34 cellular contexts compared by ENCODE assay signal in the genomic region with DNA sequence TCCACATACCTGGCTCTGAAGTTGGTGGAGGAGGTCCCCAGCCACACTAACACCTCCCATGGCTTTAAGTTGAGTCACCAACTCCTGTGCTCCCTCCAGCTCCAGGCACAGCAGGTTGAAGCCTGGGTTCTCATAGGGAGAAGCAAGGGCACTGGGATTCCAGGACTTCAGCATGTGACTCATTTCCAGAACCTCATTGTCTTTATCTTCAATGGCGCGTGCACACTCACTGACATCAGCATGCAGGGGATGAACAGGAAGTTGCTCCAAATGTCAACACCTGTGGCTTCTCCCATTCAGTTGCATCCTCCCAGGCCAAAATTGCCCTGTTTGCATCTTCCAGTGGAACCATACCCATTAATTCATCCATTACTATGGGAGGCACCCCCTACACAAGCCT. TPM values are rescaled to one million over a fixed set of nuclear protein-coding genes. Genes with fewer than 3 reads are reported as not detected.
"Had no signal": no experiment of that assay in that cellular context is flagged by ENCODE, and none has a peak within 500 bp of the region (broad histone marks: within the 10 kb centered on the region; RNA-seq: fewer than 3 reads in every experiment).

No MANE protein-coding gene starts in this region.

- ATAC-seq: activated CD4-positive, CD25-positive, alpha-beta regulatory T cell treated with anti-CD3 and anti-CD28 coated beads, Interleukin-2, amount 50 U/mL, for 24 hours; activated CD8-positive, alpha-beta memory T cell treated with anti-CD3 and anti-CD28 coated beads, Interleukin-2, amount 10 ng/mL, durations not matched to agents 7 days and 5 days; activated CD8-positive, alpha-beta T cell treated with anti-CD3 and anti-CD28 coated beads for 36 hours; body of pancreas; left lung; naive thymus-derived CD8-positive, alpha-beta T cell; stimulated activated naive B cell treated with anti-CD40 and anti-IgM and Interleukin-4, amounts not matched to agents 10 μg/mL and 1 μg/mL and 100 μg/mL, for 72 hours had no signal

- H3K79me2 ChIP-seq: hepatocyte had no signal

- DNase-seq: activated CD4-positive, alpha-beta T cell treated with anti-CD3 and anti-CD28 coated beads, Interleukin-2, amount 10 ng/mL, durations not matched to agents 7 days and 5 days; activated CD8-positive, alpha-beta memory T cell treated with anti-CD3 and anti-CD28 coated beads, Interleukin-2, amount 10 ng/mL, durations not matched to agents 7 days and 5 days; activated CD8-positive, alpha-beta T cell treated with anti-CD3 and anti-CD28 coated beads for 36 hours; activated effector memory CD4-positive, alpha-beta T cell treated with anti-CD3 and anti-CD28 coated beads, Interleukin-2, amount 50 U/mL, for 16 hours; activated naive CD4-positive, alpha-beta T cell treated with anti-CD3 and anti-CD28 coated beads, Interleukin-2, amount 10 ng/mL, durations not matched to agents 7 days and 5 days; activated naive CD8-positive, alpha-beta T cell treated with anti-CD3 and anti-CD28 coated beads, Interleukin-2, amount 50 U/mL, for 24 hours; activated T-cell treated with anti-CD3 and anti-CD28 coated beads for 4 hours; body of pancreas; caudate nucleus; effector CD4-positive, alpha-beta T cell; erythroblast; foreskin melanocyte; glutamatergic neuron; immature natural killer cell; left lung; naive thymus-derived CD8-positive, alpha-beta T cell; posterior cingulate gyrus; retina; sigmoid colon; stimulated activated CD4-positive, alpha-beta T cell treated with anti-CD3 and anti-CD28 coated beads, Interleukin-15, amount 100 ng/mL, for 24 hours; stimulated activated CD8-positive, alpha-beta memory T cell treated with anti-CD3 and anti-CD28 coated beads, Interleukin-4, amount 100 ng/mL, for 48 hours; stimulated activated naive B cell treated with anti-CD40 and anti-IgM and Interleukin-4, amounts not matched to agents 10 μg/mL and 1 μg/mL and 100 μg/mL, for 72 hours; testis had no signal

- H2AFZ ChIP-seq: hepatocyte, neural progenitor cell had no signal

- H3K36me3 ChIP-seq: left lung, neural progenitor cell, sigmoid colon had no signal

- H3K4me3 ChIP-seq: body of pancreas, hepatocyte, left lung, lung, neural progenitor cell, sigmoid colon, smooth muscle cell, testis had no signal

- H3K4me1 ChIP-seq: body of pancreas, left lung, neural progenitor cell, sigmoid colon, testis had no signal

- H3K9ac ChIP-seq: neural progenitor cell had no signal

- H3K9me3 ChIP-seq: body of pancreas, left lung, sigmoid colon, testis had no signal

- H3K4me2 ChIP-seq: hepatocyte, neural progenitor cell, smooth muscle cell had no signal

- H3K27me3 ChIP-seq: body of pancreas, hepatocyte, left lung, neural progenitor cell, sigmoid colon, testis had no signal

- FAIRE-seq: endometrium had no signal

- H3K27ac ChIP-seq: body of pancreas, hepatocyte, left lung, neural progenitor cell, sigmoid colon, testis, VCaP had no signal

RNA-seq across cellular contexts. Expression of a gene that starts 5.8 kb away (rescaled TPM):
- polyA plus RNA-seq: hepatocyte; immature natural killer cell; naive thymus-derived CD8-positive, alpha-beta T cell; smooth muscle cell had no signal

RNA-seq across cellular contexts. Expression of a gene that starts 12.6 kb away (rescaled TPM):
- total RNA-seq: activated CD4-positive, alpha-beta T cell treated with anti-CD3 and anti-CD28 coated beads, Interleukin-2, amount 10 ng/mL, durations not matched to agents 7 days and 5 days; activated CD8-positive, alpha-beta T cell treated with anti-CD3 and anti-CD28 coated beads for 36 hours; kidney epithelial cell had no signal
- polyA plus RNA-seq: fibroblast of lung; hepatocyte; immature natural killer cell; naive thymus-derived CD8-positive, alpha-beta T cell; sigmoid colon; smooth muscle cell had no signal

RNA-seq across cellular contexts. Expression of a gene that starts 26.0 kb away (rescaled TPM):
- total RNA-seq: activated CD8-positive, alpha-beta memory T cell treated with anti-CD3 and anti-CD28 coated beads, Interleukin-2, amount 10 ng/mL, durations not matched to agents 7 days and 5 days; activated CD8-positive, alpha-beta T cell treated with anti-CD3 and anti-CD28 coated beads for 36 hours; hepatocyte; naive thymus-derived CD8-positive, alpha-beta T cell; smooth muscle cell had no signal
- polyA plus RNA-seq: fibroblast of lung; hepatocyte; immature natural killer cell; naive thymus-derived CD8-positive, alpha-beta T cell; smooth muscle cell had no signal

RNA-seq across cellular contexts. Expression of a gene that starts 33.8 kb away (rescaled TPM):
- total RNA-seq: activated CD4-positive, alpha-beta T cell treated with anti-CD3 and anti-CD28 coated beads, Interleukin-2, amount 10 ng/mL, durations not matched to agents 7 days and 5 days; activated CD8-positive, alpha-beta memory T cell treated with anti-CD3 and anti-CD28 coated beads, Interleukin-2, amount 10 ng/mL, durations not matched to agents 7 days and 5 days; activated CD8-positive, alpha-beta T cell treated with anti-CD3 and anti-CD28 coated beads for 36 hours; body of pancreas; fibroblast of lung; hepatocyte; kidney epithelial cell; left lung; lung; mesothelial cell of epicardium; naive thymus-derived CD8-positive, alpha-beta T cell; omental fat pad; sigmoid colon; smooth muscle cell; testis had no signal
- polyA plus RNA-seq: fibroblast of lung; hepatocyte; immature natural killer cell; lung; naive thymus-derived CD8-positive, alpha-beta T cell; sigmoid colon; smooth muscle cell had no signal

RNA-seq across cellular contexts. Expression of a gene that starts 58.4 kb away (rescaled TPM):
- total RNA-seq: activated CD4-positive, alpha-beta T cell treated with anti-CD3 and anti-CD28 coated beads, Interleukin-2, amount 10 ng/mL, durations not matched to agents 7 days and 5 days; activated CD8-positive, alpha-beta memory T cell treated with anti-CD3 and anti-CD28 coated beads, Interleukin-2, amount 10 ng/mL, durations not matched to agents 7 days and 5 days; activated CD8-positive, alpha-beta T cell treated with anti-CD3 and anti-CD28 coated beads for 36 hours; body of pancreas; fibroblast of lung; hepatocyte; kidney epithelial cell; left lung; lung; mesothelial cell of epicardium; naive thymus-derived CD8-positive, alpha-beta T cell; omental fat pad; sigmoid colon; smooth muscle cell; testis had no signal
- polyA plus RNA-seq: fibroblast of lung; hepatocyte; immature natural killer cell; lung; naive thymus-derived CD8-positive, alpha-beta T cell; smooth muscle cell had no signal
